ENCODE assay signal across 8 cellular contexts in the genomic region with DNA sequence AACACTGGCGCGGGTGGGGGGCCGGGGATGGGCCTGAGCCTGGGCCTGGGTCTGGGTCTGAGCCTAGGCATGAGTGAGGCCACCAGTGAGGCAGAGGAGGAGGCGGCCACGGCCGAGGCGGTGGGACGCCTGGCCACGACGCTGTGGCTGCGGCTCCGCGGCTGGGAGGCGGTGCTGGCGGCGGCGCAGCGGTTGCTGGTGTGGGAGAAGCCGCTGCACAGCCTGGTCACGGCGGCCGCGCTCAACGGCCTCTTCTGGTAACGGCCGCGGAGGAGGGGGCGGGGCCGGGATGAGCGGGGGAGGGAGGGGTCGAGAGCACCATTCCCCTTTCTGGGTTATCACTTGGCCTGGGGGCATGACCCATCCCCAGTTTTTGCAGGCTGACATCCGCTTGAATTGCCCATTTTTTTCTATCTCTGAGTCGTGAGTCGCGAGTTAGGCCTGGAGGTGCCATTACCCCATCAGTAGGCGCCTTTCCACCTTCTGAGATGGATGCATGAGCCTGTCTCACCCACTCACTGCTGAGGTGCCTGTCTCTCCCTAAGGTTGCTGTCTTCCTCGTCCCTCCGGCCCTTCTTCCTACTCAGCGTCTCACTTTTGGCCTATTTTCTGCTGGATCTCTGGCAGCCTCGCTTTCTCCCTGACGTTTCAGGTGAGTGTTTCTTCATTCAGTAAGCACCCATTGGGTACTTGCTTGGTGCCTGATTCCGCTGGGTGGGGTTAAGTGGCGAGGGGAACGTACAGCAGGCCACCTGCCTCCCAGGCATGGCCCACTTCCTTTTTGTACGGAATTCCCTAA. TPM values are rescaled to one million over a fixed set of nuclear protein-coding genes. Genes with fewer than 3 reads are reported as not detected.
DNase-seq lines count a peak whose midpoint lies in the region; ATAC-seq and TF ChIP-seq lines count a peak whose summit lies in the region.

No MANE protein-coding gene starts in this region.

- peaks cover 72% of the 10 kb centered on the region for H3K4me1 Mint-ChIP-seq in activated naive CD4-positive, alpha-beta T cell treated with anti-CD3 and anti-CD28 coated beads, Interleukin-2, amount 10 ng/mL, durations not matched to agents 7 days and 5 days

- H3K4me2 ChIP-seq in parathyroid adenoma (ENCODE audit: low read length), result peak overlapping the region; percentile 81

- H3K9ac ChIP-seq in parathyroid adenoma, result no peak overlapping the region

- CTCF ChIA-PET in activated naive CD4-positive, alpha-beta T cell treated with anti-CD3 and anti-CD28 coated beads, Interleukin-2, amount 10 ng/mL, durations not matched to agents 7 days and 5 days (lab: Charles Lee), result interaction anchor here (1.6 kb wide), 1 partner anchor 117 kb away, joined by 4 read pairs; no protein-coding TSS in a partner anchor

- no peaks in the 10 kb centered on the region for H3K36me3 ChIP-seq in parathyroid adenoma (ENCODE audit: control insufficient read depth, insufficient read depth, low read length)

- H3K4me3 ChIP-seq in parathyroid adenoma (ENCODE audit: low read depth, low read length), result peak overlapping the region; percentile 63

- no peaks in the 10 kb centered on the region for H3K27me3 Mint-ChIP-seq in activated naive CD4-positive, alpha-beta T cell treated with anti-CD3 and anti-CD28 coated beads, Interleukin-2, amount 10 ng/mL, durations not matched to agents 7 days and 5 days

- no peaks in the 10 kb centered on the region for H3K9me3 ChIP-seq in parathyroid adenoma (ENCODE audit: control insufficient read depth, low read length)

- DNase-seq in NCI-H2171 treated with DMSO at 0.1 percent for 48 hours (lab: John Stamatoyannopoulos, UW) (peak; percentile 46), NCI-H2171 (lab: John Stamatoyannopoulos, UW) (no peak), NOMO-1 treated with dmso at 0.1 percent for 144 hours (lab: John Stamatoyannopoulos, UW; ENCODE audit: unreplicated experiment) (peak; percentile 15), Right ventricle myocardium inferior (ENCODE audit: missing footprints) (peak; percentile 83), DMS153 treated with DMSO at 0.1 percent for 48 hours (lab: John Stamatoyannopoulos, UW; ENCODE audit: unreplicated experiment) (no peak)
- DNase-seq in activated naive CD4-positive, alpha-beta T cell treated with anti-CD3 and anti-CD28 coated beads, Interleukin-2, amount 10 ng/mL, durations not matched to agents 7 days and 5 days, result peak; percentile 61

- intact Hi-C loops in Right ventricle myocardium inferior (cut with DNase I), result loop anchor here (5.0 kb wide), 1 partner anchor 209 kb away; the partner anchor contains the start of gene DNPEP

- H3K27me3 ChIP-seq in parathyroid adenoma (ENCODE audit: control insufficient read depth, insufficient read depth, low read length), result no peaks in the 10 kb centered on the region

- H3K27ac Mint-ChIP-seq in activated naive CD4-positive, alpha-beta T cell treated with anti-CD3 and anti-CD28 coated beads, Interleukin-2, amount 10 ng/mL, durations not matched to agents 7 days and 5 days, result peak overlapping the region; percentile 85

- H2AFZ ChIP-seq in parathyroid adenoma, result peak overlapping the region; percentile 61

- H3K79me2 ChIP-seq in parathyroid adenoma, result peaks cover 8% of the 10 kb centered on the region

- H3K36me3 Mint-ChIP-seq in activated naive CD4-positive, alpha-beta T cell treated with anti-CD3 and anti-CD28 coated beads, Interleukin-2, amount 10 ng/mL, durations not matched to agents 7 days and 5 days, result peaks cover 51% of the 10 kb centered on the region

- no peaks in the 10 kb centered on the region for H3K9me3 Mint-ChIP-seq in activated naive CD4-positive, alpha-beta T cell treated with anti-CD3 and anti-CD28 coated beads, Interleukin-2, amount 10 ng/mL, durations not matched to agents 7 days and 5 days

- peak overlapping the region; percentile 99 for H3K27ac ChIP-seq in parathyroid adenoma

- ATAC-seq in HG02759 (IDR thresholded peaks at IDR 0.05; ENCODE audit: unreplicated experiment) (peak; percentile 15), Right ventricle myocardium inferior (peak; percentile 0)

- peak overlapping the region; percentile 81 for H3K4me3 Mint-ChIP-seq in activated naive CD4-positive, alpha-beta T cell treated with anti-CD3 and anti-CD28 coated beads, Interleukin-2, amount 10 ng/mL, durations not matched to agents 7 days and 5 days

- no peak for TF ChIP-seq CTCF in parathyroid adenoma (IDR thresholded peaks at IDR 0.05)

- H3K4me1 ChIP-seq in parathyroid adenoma, result peaks cover 12% of the 10 kb centered on the region

RNA-seq across cellular contexts. Expression of gene RETREG2, which starts 0.5 kb away (rescaled TPM):
- total RNA-seq in Right ventricle myocardium inferior, result 37.4 TPM

RNA-seq across cellular contexts. Expression of gene CNPPD1, which starts 1.9 kb away (rescaled TPM):
- 72.7 TPM for total RNA-seq in Right ventricle myocardium inferior

RNA-seq across cellular contexts. Expression of gene SLC23A3, which starts 8.7 kb away (rescaled TPM):
- total RNA-seq in Right ventricle myocardium inferior, result 0.87 TPM

RNA-seq across cellular contexts. Expression of gene NHEJ1, which starts 18.0 kb away (rescaled TPM):
- 9.7 TPM for total RNA-seq in Right ventricle myocardium inferior

RNA-seq across cellular contexts. Expression of gene ZFAND2B, which starts 28.0 kb away (rescaled TPM):
- 24.3 TPM for total RNA-seq in Right ventricle myocardium inferior

Comparison
In these comparisons a context has a peak if more than half of its experiments do, and no peak if none do; other contexts are left out.
1. DNase-seq: peak in NCI-H2171 treated with DMSO at 0.1 percent for 48 hours (single experiment), NOMO-1 treated with dmso at 0.1 percent for 144 hours (single experiment), activated naive CD4-positive, alpha-beta T cell treated with anti-CD3 and anti-CD28 coated beads, Interleukin-2, amount 10 ng/mL, durations not matched to agents 7 days and 5 days (single experiment) and Right ventricle myocardium inferior (single experiment); none in NCI-H2171 (single experiment) and DMS153 treated with DMSO at 0.1 percent for 48 hours (single experiment).